Comparison of ENCODE assay signal across 1 cellular context in genomic region chr13:51235756-51236564, GRCh38.
TF ChIP-seq lines count a peak whose summit lies in the region.

No MANE protein-coding gene starts in this region.

TF ChIP-seq in HepG2, 621 proteins besides CTCF, POLR2A, EP300 and RAD21:
- no peak for TF ChIP-seq ZNF770 (CRISPR knock-in tag; IDR thresholded peaks at IDR 0.05)
- TF ChIP-seq DBP (CRISPR knock-in tag; IDR thresholded peaks at IDR 0.05; ENCODE audit: not compliant biosample characterization) = no peak
- TF ChIP-seq ZNF235 (CRISPR knock-in tag; IDR thresholded peaks at IDR 0.05; ENCODE audit: borderline replicate concordance) = no peak
- TF ChIP-seq NPAS2 (CRISPR knock-in tag; IDR thresholded peaks at IDR 0.05; ENCODE audit: borderline replicate concordance) = no peak
- no peak for TF ChIP-seq THRA (CRISPR knock-in tag; IDR thresholded peaks at IDR 0.05; ENCODE audit: borderline replicate concordance)
